ENCODE assay signal across 27 cellular contexts in genomic region chr12:7857916-7858315, GRCh38. TPM values are rescaled to one million over a fixed set of nuclear protein-coding genes. Genes with fewer than 3 reads are reported as not detected.
"Had no signal": no experiment of that assay in that cellular context is flagged by ENCODE, and none has a peak within 500 bp of the region (broad histone marks: within the 10 kb centered on the region; RNA-seq: fewer than 3 reads in every experiment).

No MANE protein-coding gene starts in this region.

- H3K4me3 ChIP-seq: left ventricle myocardium inferior, lung, thoracic aorta had no signal

- FAIRE-seq: endothelial cell of umbilical vein, TTC549 had no signal

- H3K9me3 ChIP-seq: left ventricle myocardium inferior, thoracic aorta had no signal

- H3K4me1 ChIP-seq: left ventricle myocardium inferior had no signal

- H3K27me3 ChIP-seq: foreskin keratinocyte had no signal

- DNase-seq: activated CD4-positive, alpha-beta memory T cell treated with anti-CD3 and anti-CD28 coated beads for 36 hours; activated CD4-positive, alpha-beta T cell treated with anti-CD3 and anti-CD28 coated beads, Interleukin-2, amount 10 ng/mL, durations not matched to agents 24 days and 14 days; activated CD4-positive, CD25-positive, alpha-beta regulatory T cell treated with anti-CD3 and anti-CD28 coated beads, Interleukin-2, amount 50 U/mL, for 72 hours; activated CD8-positive, alpha-beta memory T cell treated with anti-CD3 and anti-CD28 coated beads, Interleukin-2, amount 50 U/mL, for 4 hours; activated effector memory CD4-positive, alpha-beta T cell treated with anti-CD3 and anti-CD28 coated beads, Interleukin-2, amount 50 U/mL, for 16 hours; activated naive CD4-positive, alpha-beta T cell treated with anti-CD3 and anti-CD28 coated beads, Interleukin-2, amount 50 U/mL, for 16 hours; activated T-cell treated with anti-CD3 and anti-CD28 coated beads, Interleukin-2, amount 50 U/mL, for 1 hour; amniotic stem cell; caudate nucleus; foreskin keratinocyte; islet precursor cell; left ventricle myocardium inferior; nephron progenitor cell; nucleus accumbens; right cardiac atrium; stimulated activated CD4-positive, alpha-beta T cell treated with anti-CD3 and anti-CD28 coated beads, Interleukin-12 subunit alpha, Interleukin-12 subunit beta, amount 100 ng/mL, for 4 hours; stimulated activated CD4-positive, alpha-beta T cell treated with anti-CD3 and anti-CD28 coated beads, Interleukin-4, amount 100 ng/mL, for 1 hour; T-helper 9 cell; WERI-Rb-1 had no signal

- H3K27ac ChIP-seq: foreskin keratinocyte, left ventricle myocardium inferior, thoracic aorta, WERI-Rb-1 had no signal

- ATAC-seq: foreskin keratinocyte; right cardiac atrium; stimulated activated effector memory CD8-positive, alpha-beta T cell treated with anti-CD3 and anti-CD28 coated beads, Interleukin-12 subunit alpha, Interleukin-12 subunit beta, amount 100 ng/mL, for 72 hours had no signal

- H3K36me3 ChIP-seq: left ventricle myocardium inferior, thoracic aorta, WERI-Rb-1 had no signal

RNA-seq across cellular contexts. Expression of gene SLC2A14, which starts 14.8 kb away (rescaled TPM):
- total RNA-seq: endothelial cell of umbilical vein; left ventricle myocardium inferior; pulmonary artery endothelial cell; T-helper 1 cell treated with Interleukin-12 subunit alpha and Interleukin-12 subunit beta and Interleukin-4 antibody, amounts not matched to agents 30 ng/mL and 1 ng/mL, for 36 hours; thoracic aorta had no signal
- polyA plus RNA-seq: endothelial cell of umbilical vein, esophagus, right cardiac atrium had no signal
